18 cellular contexts compared by ENCODE assay signal in genomic region chr1:31498376-31499040, GRCh38.
A peak's percentile ranks its signal among the peaks of the same experiment; 100 is the strongest.
DNase-seq lines count a peak whose midpoint lies in the region; ATAC-seq, FAIRE-seq and TF ChIP-seq lines count a peak whose summit lies in the region.
"Had no signal": no experiment of that assay in that cellular context is flagged by ENCODE, and none has a peak within 500 bp of the region (broad histone marks: within the 10 kb centered on the region; RNA-seq: fewer than 3 reads in every experiment).

No MANE protein-coding gene starts in this region.

- DNase-seq in right atrium auricular region (ENCODE audit: low spot score) (peak; percentile 2), heart right ventricle (no peak), HepG2 (ENCODE audit: low spot score) (no peak), DMS114 treated with DMSO at 0.1 percent for 48 hours (lab: John Stamatoyannopoulos, UW; ENCODE audit: unreplicated experiment) (no peak), mesothelial cell of epicardium (ENCODE audit: low spot score in 2 of 2, unreplicated experiment in 2 of 2) (no peak), small intestine (no peak), NCI-H82 (lab: John Stamatoyannopoulos, UW) (no peak)
- DNase-seq: 8988T; CD4-positive, alpha-beta memory T cell; DMS79 treated with DMSO at 0.1 percent for 48 hours; H9 had no signal

- POLR2A ChIA-PET in HepG2 (lab: Yijun Ruan, JAX), result interaction anchor here (0.9 to 2.3 kb wide), 2 partner anchors 11 to 13 kb away, joined by 4 to 9 read pairs; no protein-coding TSS in a partner anchor

- intact Hi-C loops in heart right ventricle (cut with DNase I) (no loop called here), HepG2 (cut with micrococcal nuclease; ENCODE audit: unreplicated experiment) (no loop called here)

- TF ChIP-seq CTCF in right atrium auricular region (IDR thresholded peaks at IDR 0.05), result no peak
- no peak for TF ChIP-seq CTCF in heart right ventricle (IDR thresholded peaks at IDR 0.05)
- no peak for TF ChIP-seq CTCF in VCaP (conservative IDR thresholded peaks at IDR 0.05)
- no peak for TF ChIP-seq CTCF in HepG2 (CRISPR knock-in tag; IDR thresholded peaks at IDR 0.05)
- TF ChIP-seq CTCF in mesothelial cell of epicardium (IDR thresholded peaks at IDR 0.05; ENCODE audit: unreplicated experiment), result no peak

- in situ Hi-C loops in HepG2 (cut with HindIII; ENCODE audit: extremely low pct_ligation_motif_present, low pct_unique_long_range_greater_than_20kb), result no loop called here

- no peaks in the 10 kb centered on the region for H3K36me3 Mint-ChIP-seq in mesothelial cell of epicardium
- H3K36me3 Mint-ChIP-seq: CD14-positive monocyte; CD4-positive, alpha-beta memory T cell had no signal

- no peak overlapping the region for H3K27ac Mint-ChIP-seq in mesothelial cell of epicardium
- H3K27ac Mint-ChIP-seq: CD4-positive, alpha-beta memory T cell; H9 had no signal

- no peaks in the 10 kb centered on the region for H4K20me1 ChIP-seq in HepG2 (ENCODE audit: insufficient read depth, low read length)
- H4K20me1 ChIP-seq: BLaER1 had no signal

- H3K9me3 ChIP-seq in right atrium auricular region, result no peaks in the 10 kb centered on the region
- H3K9me3 ChIP-seq in heart right ventricle, result no peaks in the 10 kb centered on the region
- H3K9me3 ChIP-seq in HepG2 (ENCODE audit: low read length), result no peaks in the 10 kb centered on the region
- H3K9me3 ChIP-seq in small intestine (ENCODE audit: control insufficient read depth, low read depth), result no peaks in the 10 kb centered on the region
- H3K9me3 ChIP-seq: BLaER1 had no signal

- no peak for TF ChIP-seq RAD21 in HepG2 (CRISPR knock-in tag; IDR thresholded peaks at IDR 0.05)

- no TSS peak for BruUV-seq in HepG2 (replicated peaks; lab: Mats Ljungman, UMichigan)

- H3K36me3 ChIP-seq in right atrium auricular region, result no peaks in the 10 kb centered on the region
- H3K36me3 ChIP-seq in heart right ventricle, result no peaks in the 10 kb centered on the region
- no peaks in the 10 kb centered on the region for H3K36me3 ChIP-seq in HepG2 (replicated peaks in 1 of 2; ENCODE audit: control insufficient read depth in 1 of 2, insufficient read depth in 2 of 2, low read length in 2 of 2)
- no peaks in the 10 kb centered on the region for H3K36me3 ChIP-seq in small intestine (ENCODE audit: control insufficient read depth in 2 of 2, insufficient read depth in 2 of 2, low read length in 2 of 2)
- H3K36me3 ChIP-seq: BLaER1 had no signal

- 82 to 83% methylated on average over 11 of the region's 11 CpGs for WGBS in heart right ventricle, 2 donors
- 45% methylated on average over 11 of the region's 11 CpGs for WGBS in HepG2 (ENCODE audit: low lambda C conversion rate)
- 77 to 80% (median 80%) methylated on average over 11 of the region's 11 CpGs for WGBS in small intestine, 3 donors

- H3K4me1 Mint-ChIP-seq in mesothelial cell of epicardium, result no peaks in the 10 kb centered on the region
- H3K4me1 Mint-ChIP-seq: CD14-positive monocyte; CD4-positive, alpha-beta memory T cell had no signal

- H2AFZ ChIP-seq in HepG2 (ENCODE audit: low read length), result no peak overlapping the region

- H3K79me2 ChIP-seq in HepG2 (ENCODE audit: insufficient read depth, low read length), result no peaks in the 10 kb centered on the region

- H3K27me3 Mint-ChIP-seq in mesothelial cell of epicardium (ENCODE audit: low read depth), result no peaks in the 10 kb centered on the region

- no peak for ATAC-seq in heart right ventricle
- ATAC-seq in HepG2, result no peak
- ATAC-seq: GM12878 had no signal

- H3K9ac ChIP-seq in HepG2 (ENCODE audit: insufficient read depth, low read depth, low read length), result no peak overlapping the region
- H3K9ac ChIP-seq: BLaER1 had no signal

- H3K9me3 Mint-ChIP-seq in mesothelial cell of epicardium, result no peaks in the 10 kb centered on the region
- H3K9me3 Mint-ChIP-seq: CD14-positive monocyte; CD4-positive, alpha-beta memory T cell; H9 had no signal

- H3K4me3 Mint-ChIP-seq in mesothelial cell of epicardium, result no peak overlapping the region
- H3K4me3 Mint-ChIP-seq: CD14-positive monocyte; CD4-positive, alpha-beta memory T cell; H9 had no signal

- H3K27me3 ChIP-seq in right atrium auricular region (no peaks in the 10 kb centered on the region), heart right ventricle (peaks cover 0 to 10% (median 4%) of the 10 kb centered on the region in 7 donors), HepG2 (ENCODE audit: control insufficient read depth in 1 of 2, insufficient read depth in 2 of 2, low read length in 2 of 2) (no peaks in the 10 kb centered on the region), small intestine (ENCODE audit: control insufficient read depth in 2 of 2, insufficient read depth in 2 of 2, low read length in 2 of 2) (no peaks in the 10 kb centered on the region)
- H3K27me3 ChIP-seq: BLaER1 had no signal

- no peaks in the 10 kb centered on the region for H3K4me1 ChIP-seq in right atrium auricular region
- no peaks in the 10 kb centered on the region for H3K4me1 ChIP-seq in heart right ventricle
- peaks cover 31% of the 10 kb centered on the region for H3K4me1 ChIP-seq in HepG2 (ENCODE audit: insufficient read depth, low read length)
- H3K4me1 ChIP-seq in small intestine (ENCODE audit: control insufficient read depth in 2 of 2, insufficient read depth in 1 of 2, low read depth in 1 of 2, low read length in 1 of 2), result no peaks in the 10 kb centered on the region

- no peak overlapping the region for H3K27ac ChIP-seq in right atrium auricular region
- H3K27ac ChIP-seq in heart right ventricle, result no peak overlapping the region
- H3K27ac ChIP-seq in VCaP, result peak overlapping the region; percentile 38; the same call in 1 of the 2 replicates
- no peak overlapping the region for H3K27ac ChIP-seq in HepG2 (ENCODE audit: extremely low read length, insufficient read depth, low read length)
- no peak overlapping the region for H3K27ac ChIP-seq in small intestine (ENCODE audit: low read depth in 1 of 2, low read length in 1 of 2)
- H3K27ac ChIP-seq: BLaER1 had no signal

- no peak overlapping the region for H3K4me3 ChIP-seq in right atrium auricular region
- H3K4me3 ChIP-seq in heart right ventricle, result no peak overlapping the region
- no peak overlapping the region for H3K4me3 ChIP-seq in HepG2 (replicated peaks in 1 of 3; ENCODE audit: insufficient read depth in 1 of 3, low read depth in 2 of 3, low read length in 3 of 3)
- no peak overlapping the region for H3K4me3 ChIP-seq in small intestine (ENCODE audit: low read depth in 1 of 2, low read length in 2 of 2)
- H3K4me3 ChIP-seq: BLaER1, GM12878 had no signal

- no peak overlapping the region for H3K4me2 ChIP-seq in HepG2 (ENCODE audit: low read depth, low read length)
- H3K4me2 ChIP-seq: BLaER1 had no signal

- CTCF ChIA-PET in HepG2 (lab: Yijun Ruan, JAX; ENCODE audit: low intra/inter-chr PET ratio, low total read pairs), result no interaction called here

- no peak for FAIRE-seq in HepG2 (lab: Jason Lieb, UNC)
- no peak for FAIRE-seq in small intestine (lab: Jason Lieb, UNC)
- FAIRE-seq: GM12878, GM19239, H1, HTR-8/SVneo had no signal

- TF ChIP-seq POLR2A in HepG2 (IDR thresholded peaks at IDR 0.05; ENCODE audit: insufficient read depth in 1 of 2, low read depth in 2 of 2, low read length in 2 of 2), result no peak

- TF ChIP-seq EP300 in HepG2 (IDR thresholded peaks at IDR 0.05; ENCODE audit: low read depth in 2 of 2, low read length in 2 of 2) (no peak), HepG2 (CRISPR knock-in tag; IDR thresholded peaks at IDR 0.05; ENCODE audit: borderline replicate concordance) (no peak)

TF ChIP-seq in HepG2, 621 proteins besides CTCF, POLR2A, EP300 and RAD21:
- TF ChIP-seq ZMYM2 (CRISPR knock-in tag; IDR thresholded peaks at IDR 0.05), result no peak
- peak; percentile 63; the same call in 1 of the 2 replicates for TF ChIP-seq ZMYM3 (CRISPR knock-in tag; IDR thresholded peaks at IDR 0.05)
- TF ChIP-seq ZNF629 (CRISPR knock-in tag; conservative IDR thresholded peaks at IDR 0.05), result peak; percentile 83
